In genomic region chr5:73183491-73183891, GRCh38 we compare ENCODE assay signal across 26 cellular contexts. TPM values are rescaled to one million over a fixed set of nuclear protein-coding genes. Genes with fewer than 3 reads are reported as not detected.
DNase-seq lines count a peak whose midpoint lies in the region; ATAC-seq and TF ChIP-seq lines count a peak whose summit lies in the region.
"Had no signal": no experiment of that assay in that cellular context is flagged by ENCODE, and none has a peak within 500 bp of the region (broad histone marks: within the 10 kb centered on the region; RNA-seq: fewer than 3 reads in every experiment).

No MANE protein-coding gene starts in this region.

- no peak for ATAC-seq in left cardiac atrium
- ATAC-seq: heart right ventricle, T-helper 17 cell had no signal

- DNase-seq in COLO668 (lab: John Stamatoyannopoulos, UW; ENCODE audit: unreplicated experiment) (peak; percentile 48), LoVo (ENCODE audit: low spot score) (peak; percentile 49), Peyer's patch (peak in 2 of 3 donors; percentile 81 to 82), left cardiac atrium (no peak), GM19238 (ENCODE audit: insufficient read length, low spot score) (no peak), inferior parietal cortex (ENCODE audit: extremely low spot score) (no peak), GM13977 (ENCODE audit: low spot score) (no peak)
- DNase-seq: activated CD4-positive, alpha-beta T cell treated with anti-CD3 and anti-CD28 coated beads for 48 hours; activated naive CD4-positive, alpha-beta T cell treated with Interleukin-2 at 50 U/mL for 16 hours; activated T-cell treated with anti-CD3 and anti-CD28 coated beads, Interleukin-2, amount 50 U/mL, for 48 hours; amniotic stem cell; HCEC 1CT; heart right ventricle; KBM-7; left ventricle myocardium inferior; NCI-H2029; T-helper 17 cell had no signal

- H3K4me3 ChIP-seq in Peyer's patch = peak overlapping the region in 2 of 4 donors; percentile 32 to 34
- no peak overlapping the region for H3K4me3 ChIP-seq in muscle layer of duodenum (ENCODE audit: low read depth in 1 of 2, low read length in 2 of 2)
- H3K4me3 ChIP-seq: heart right ventricle, left ventricle myocardium inferior had no signal

- peaks cover 0 to 4% (median 2%) of the 10 kb centered on the region in 4 donors for H3K9me3 ChIP-seq in Peyer's patch
- H3K9me3 ChIP-seq in muscle layer of duodenum (ENCODE audit: control insufficient read depth in 1 of 2, low read length in 2 of 2) = peaks cover 0 to 14% of the 10 kb centered on the region in 2 donors

- in situ Hi-C loops in GM13977 (cut with MboI; ENCODE audit: low pct_unique_long_range_greater_than_20kb, low sequenced_read_pairs, unreplicated experiment) = no loop called here

- H3K27me3 ChIP-seq in Peyer's patch (no peaks in the 10 kb centered on the region), muscle layer of duodenum (ENCODE audit: low read depth, low read length) (no peaks in the 10 kb centered on the region)

- H3K36me3 ChIP-seq in Peyer's patch = no peaks in the 10 kb centered on the region
- H3K36me3 ChIP-seq in muscle layer of duodenum (ENCODE audit: control insufficient read depth in 1 of 2, insufficient read depth in 2 of 2, low read length in 2 of 2) = no peaks in the 10 kb centered on the region
- H3K36me3 ChIP-seq: heart right ventricle, left ventricle myocardium inferior had no signal

- no peak for TF ChIP-seq CTCF in Peyer's patch (IDR thresholded peaks at IDR 0.05)
- no peak for TF ChIP-seq CTCF in GM13977 (IDR thresholded peaks at IDR 0.05; ENCODE audit: extremely low read depth, insufficient read depth, missing control alignments)

- TF ChIP-seq POLR2A in Peyer's patch (IDR thresholded peaks at IDR 0.05) = peak; percentile 72 to 85

- H3K4me1 ChIP-seq in Peyer's patch (no peaks in the 10 kb centered on the region), muscle layer of duodenum (ENCODE audit: control insufficient read depth in 1 of 2, insufficient read depth in 2 of 2, low read length in 2 of 2) (no peaks in the 10 kb centered on the region)
- H3K4me1 ChIP-seq: heart right ventricle, left ventricle myocardium inferior had no signal

- H3K27ac ChIP-seq in Peyer's patch = peak overlapping the region in 3 of 4 donors; percentile 72 to 97 (median 92)
- peak overlapping the region; percentile 62 for H3K27ac ChIP-seq in muscle layer of duodenum (ENCODE audit: low read length)
- H3K27ac ChIP-seq: heart right ventricle, left ventricle myocardium inferior had no signal

- intact Hi-C loops in left cardiac atrium (cut with DNase I) = no loop called here

RNA-seq across cellular contexts. Expression of gene TMEM174, which starts 10.5 kb away (rescaled TPM):
- total RNA-seq in Peyer's patch (not detected), left cardiac atrium (not detected)
- total RNA-seq: bronchial epithelial cell, endothelial cell of umbilical vein, G401, heart right ventricle, left ventricle myocardium inferior, osteoblast, RPMI7951, SK-MEL-5, subcutaneous adipose tissue, T-helper 17 cell, ureter had no signal

Comparison
In these comparisons a context has a peak if more than half of its experiments do, and no peak if none do; other contexts are left out.
1. DNase-seq: peak in COLO668 (single experiment), LoVo (single experiment) and Peyer's patch (2 of 3); none in left cardiac atrium (single experiment), GM19238 (single experiment), inferior parietal cortex (single experiment) and GM13977 (single experiment).